ENCODE assay signal across 13 cellular contexts in genomic region chr3:115628075-115628412, GRCh38. TPM values are rescaled to one million over a fixed set of nuclear protein-coding genes. Genes with fewer than 3 reads are reported as not detected.
DNase-seq lines count a peak whose midpoint lies in the region; ATAC-seq and TF ChIP-seq lines count a peak whose summit lies in the region.
"Had no signal": no experiment of that assay in that cellular context is flagged by ENCODE, and none has a peak within 500 bp of the region (broad histone marks: within the 10 kb centered on the region; RNA-seq: fewer than 3 reads in every experiment).

No MANE protein-coding gene starts in this region.

- H3K27ac ChIP-seq in upper lobe of left lung: no peak overlapping the region
- H3K27ac ChIP-seq: C4-2B, SJSA1 had no signal

- H3K27me3 ChIP-seq in upper lobe of left lung: peaks cover 0 to 3% (median 0%) of the 10 kb centered on the region in 4 donors
- H3K27me3 ChIP-seq: SJSA1 had no signal

- no peak for TF ChIP-seq EP300 in upper lobe of left lung (IDR thresholded peaks at IDR 0.05)

- H3K4me3 Mint-ChIP-seq in natural killer cell treated with Interleukin-12 subunit alpha and Interleukin-12 subunit beta and Interleukin-15 and Interleukin-18, amount 100 ng/mL, for 72 hours: no peak overlapping the region

- peak; percentile 35 for ATAC-seq in GM19025 (IDR thresholded peaks at IDR 0.05; ENCODE audit: low read depth, unreplicated experiment)
- peak; percentile 36 for ATAC-seq in GM21619 (IDR thresholded peaks at IDR 0.05; ENCODE audit: unreplicated experiment)
- ATAC-seq in HG03045 (IDR thresholded peaks at IDR 0.05; ENCODE audit: unreplicated experiment): peak; percentile 32
- peak; percentile 17 for ATAC-seq in HG03575 (IDR thresholded peaks at IDR 0.05; ENCODE audit: extremely low read depth, insufficient number of reproducible peaks, low FRiP score, unreplicated experiment)
- no peak for ATAC-seq in natural killer cell treated with Interleukin-12 subunit alpha and Interleukin-12 subunit beta and Interleukin-15 and Interleukin-18, amount 100 ng/mL, for 72 hours
- ATAC-seq in upper lobe of left lung (ENCODE audit: low FRiP score in 2 of 2): no peak

- peaks cover 3 to 8% of the 10 kb centered on the region in 2 donors for H3K4me1 Mint-ChIP-seq in natural killer cell treated with Interleukin-12 subunit alpha and Interleukin-12 subunit beta and Interleukin-15 and Interleukin-18, amount 100 ng/mL, for 72 hours (ENCODE audit: low read depth in 2 of 2)

- no peak overlapping the region for H3K27ac Mint-ChIP-seq in natural killer cell treated with Interleukin-12 subunit alpha and Interleukin-12 subunit beta and Interleukin-15 and Interleukin-18, amount 100 ng/mL, for 72 hours

- no peaks in the 10 kb centered on the region for H3K36me3 ChIP-seq in upper lobe of left lung
- H3K36me3 ChIP-seq: SJSA1 had no signal

- no peaks in the 10 kb centered on the region for H3K9me3 ChIP-seq in upper lobe of left lung
- H3K9me3 ChIP-seq: SJSA1 had no signal

- H3K36me3 Mint-ChIP-seq in natural killer cell treated with Interleukin-12 subunit alpha and Interleukin-12 subunit beta and Interleukin-15 and Interleukin-18, amount 100 ng/mL, for 72 hours: no peaks in the 10 kb centered on the region

- 33 to 69% methylated on average over 1 of the region's 1 CpG for WGBS in upper lobe of left lung, 2 donors

- no peak overlapping the region for H3K4me3 ChIP-seq in upper lobe of left lung
- H3K4me3 ChIP-seq: SJSA1 had no signal

- no peak for TF ChIP-seq POLR2A in upper lobe of left lung (IDR thresholded peaks at IDR 0.05)

- peaks cover 0 to 10% (median 4%) of the 10 kb centered on the region in 4 donors for H3K4me1 ChIP-seq in upper lobe of left lung
- H3K4me1 ChIP-seq: SJSA1 had no signal

- H3K9me3 Mint-ChIP-seq in natural killer cell treated with Interleukin-12 subunit alpha and Interleukin-12 subunit beta and Interleukin-15 and Interleukin-18, amount 100 ng/mL, for 72 hours: no peaks in the 10 kb centered on the region

- no peak for TF ChIP-seq CTCF in upper lobe of left lung (IDR thresholded peaks at IDR 0.05)

- H3K27me3 Mint-ChIP-seq in natural killer cell treated with Interleukin-12 subunit alpha and Interleukin-12 subunit beta and Interleukin-15 and Interleukin-18, amount 100 ng/mL, for 72 hours: peaks cover 27 to 34% of the 10 kb centered on the region in 2 donors

- DNase-seq in KG1 (lab: John Stamatoyannopoulos, UW) (no peak), activated T-cell treated with anti-CD3 and anti-CD28 coated beads for 4 hours (no peak), upper lobe of left lung (no peak)
- no peak for DNase-seq in natural killer cell treated with Interleukin-12 subunit alpha and Interleukin-12 subunit beta and Interleukin-15 and Interleukin-18, amount 100 ng/mL, for 72 hours (ENCODE audit: low spot score)
- DNase-seq: NCI-H1105, NCI-H510A treated with DMSO at 0.1 percent for 48 hours had no signal

RNA-seq across cellular contexts. Expression of gene GAP43, which starts 4.7 kb away (rescaled TPM):
- under 1 TPM in 1 of 2 donors, not detected in 1; 0.50 TPM for total RNA-seq in natural killer cell treated with Interleukin-12 subunit alpha and Interleukin-12 subunit beta and Interleukin-15 and Interleukin-18, amount 100 ng/mL, for 72 hours
- under 1 TPM in 1 of 6 donors, not detected in 5; 0.13 TPM for total RNA-seq in upper lobe of left lung
- total RNA-seq: mononuclear cell, SJSA1 had no signal

Comparison
In these comparisons a context has a peak if more than half of its experiments do, and no peak if none do; other contexts are left out.
1. ATAC-seq: peak in GM19025 (single experiment), GM21619 (single experiment), HG03045 (single experiment) and HG03575 (single experiment); none in natural killer cell treated with Interleukin-12 subunit alpha and Interleukin-12 subunit beta and Interleukin-15 and Interleukin-18, amount 100 ng/mL, for 72 hours (0 of 2) and upper lobe of left lung (0 of 2).